Comparison of ENCODE assay signal across 7 cellular contexts in the genomic region with DNA sequence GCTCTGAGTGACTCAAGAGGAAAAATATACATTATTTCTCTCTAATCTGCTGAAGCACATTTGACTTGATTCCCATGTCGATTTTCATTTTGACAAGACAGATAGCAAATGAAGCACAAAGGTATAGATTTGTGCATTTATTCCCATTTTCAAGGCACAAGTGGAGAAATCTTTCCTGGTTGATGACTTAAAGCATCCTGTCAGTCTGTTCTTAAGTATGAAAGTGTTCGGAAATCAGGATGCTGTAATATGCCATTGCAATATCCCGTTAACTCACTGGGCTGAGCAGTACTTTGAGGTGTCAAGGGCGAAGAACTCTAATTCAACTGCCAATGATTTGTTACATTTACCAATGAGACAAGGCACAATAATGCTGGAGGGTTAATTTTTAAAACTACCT.
"Had no signal": no experiment of that assay in that cellular context is flagged by ENCODE, and none has a peak within 500 bp of the region (broad histone marks: within the 10 kb centered on the region; RNA-seq: fewer than 3 reads in every experiment).

No MANE protein-coding gene starts in this region.

- H3K4me3 ChIP-seq: GM23248, GM23338, HAP-1 had no signal

- H3K4me1 ChIP-seq: HAP-1 had no signal

- H3K9ac ChIP-seq: GM23248 had no signal

- H3K9me3 ChIP-seq: HAP-1 had no signal

- H2AFZ ChIP-seq: GM23248, GM23338 had no signal

- DNase-seq: GM23248, GOT3, H7, H9, HFFc6 had no signal

- H3K36me3 ChIP-seq: HAP-1 had no signal

- H3K27ac ChIP-seq: GM23248 had no signal

- H3K4me2 ChIP-seq: GM23338 had no signal
